In the genomic region with DNA sequence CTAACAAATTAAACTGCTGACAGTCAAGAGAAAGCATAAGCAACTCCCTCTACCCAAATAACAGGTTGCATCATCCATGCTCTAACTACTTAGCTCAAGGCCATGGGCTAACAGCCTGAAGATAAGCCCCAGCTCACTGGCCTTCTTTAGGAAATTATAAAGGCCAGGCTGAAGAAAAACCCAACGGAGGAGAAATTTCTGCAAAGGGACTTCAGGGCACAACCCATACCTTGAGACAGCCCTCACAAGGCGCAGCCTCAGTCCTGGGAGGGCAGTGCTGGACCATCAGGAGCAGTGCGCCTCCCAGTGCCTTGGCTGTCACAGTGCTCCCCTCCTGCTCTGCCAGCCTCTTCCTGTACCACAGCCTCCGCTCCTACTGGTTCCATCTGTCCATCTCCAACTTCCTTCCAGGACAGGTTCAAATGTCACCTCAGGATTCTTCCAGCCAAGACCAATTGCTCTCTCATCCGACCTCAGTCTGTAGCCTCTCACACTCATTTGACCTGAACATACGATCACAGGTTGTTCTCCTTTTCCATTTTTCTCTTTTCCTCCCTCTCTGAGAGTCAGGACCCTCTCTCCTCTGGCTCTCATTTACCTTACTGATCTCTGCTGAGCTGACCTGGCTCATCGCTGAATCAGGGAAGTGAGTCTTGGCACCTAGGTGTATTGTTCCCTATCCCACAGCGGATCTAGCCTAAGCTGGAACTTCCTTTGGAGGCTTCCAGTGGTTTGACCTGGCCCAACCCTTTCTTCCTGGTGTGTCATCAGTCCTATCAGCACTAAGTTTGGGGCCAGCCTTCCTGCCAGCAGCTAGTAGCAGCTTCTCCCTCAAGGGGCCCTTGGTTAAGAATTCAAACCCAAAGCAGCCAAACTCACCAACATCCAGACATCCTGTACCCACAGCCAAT, we compare ENCODE assay signal across 1 cellular context.
TF ChIP-seq lines count a peak whose summit lies in the region.

No MANE protein-coding gene starts in this region.

TF ChIP-seq in K562, 482 proteins besides CTCF, POLR2A, EP300 and RAD21 (continued from another document):
- no peak for TF ChIP-seq ZFX (CRISPR knock-in tag; IDR thresholded peaks at IDR 0.05)
- peak; percentile 76; the same call in 1 of the 2 replicates for TF ChIP-seq ZEB2 (IDR thresholded peaks at IDR 0.05)
- TF ChIP-seq, protein P1, sequence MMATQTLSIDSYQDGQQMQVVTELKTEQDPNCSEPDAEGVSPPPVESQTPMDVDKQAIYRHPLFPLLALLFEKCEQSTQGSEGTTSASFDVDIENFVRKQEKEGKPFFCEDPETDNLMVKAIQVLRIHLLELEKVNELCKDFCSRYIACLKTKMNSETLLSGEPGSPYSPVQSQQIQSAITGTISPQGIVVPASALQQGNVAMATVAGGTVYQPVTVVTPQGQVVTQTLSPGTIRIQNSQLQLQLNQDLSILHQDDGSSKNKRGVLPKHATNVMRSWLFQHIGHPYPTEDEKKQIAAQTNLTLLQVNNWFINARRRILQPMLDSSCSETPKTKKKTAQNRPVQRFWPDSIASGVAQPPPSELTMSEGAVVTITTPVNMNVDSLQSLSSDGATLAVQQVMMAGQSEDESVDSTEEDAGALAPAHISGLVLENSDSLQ (IDR thresholded peaks at IDR 0.05) = peak; percentile 60
- peak; percentile 15 for TF ChIP-seq NEUROD1 (IDR thresholded peaks at IDR 0.05; ENCODE audit: borderline replicate concordance, low read depth, low read length, partially characterized antibody)
- TF ChIP-seq BCOR (IDR thresholded peaks at IDR 0.05) = peak; percentile 34; the same call in 1 of the 2 replicates
- TF ChIP-seq ZNF263 (CRISPR knock-in tag; IDR thresholded peaks at IDR 0.05; ENCODE audit: borderline replicate concordance) = peak; percentile 74
- TF ChIP-seq NBN (IDR thresholded peaks at IDR 0.05; ENCODE audit: low read depth) = peak; percentile 51; the same call in 1 of the 2 replicates
- TF ChIP-seq, protein P2, sequence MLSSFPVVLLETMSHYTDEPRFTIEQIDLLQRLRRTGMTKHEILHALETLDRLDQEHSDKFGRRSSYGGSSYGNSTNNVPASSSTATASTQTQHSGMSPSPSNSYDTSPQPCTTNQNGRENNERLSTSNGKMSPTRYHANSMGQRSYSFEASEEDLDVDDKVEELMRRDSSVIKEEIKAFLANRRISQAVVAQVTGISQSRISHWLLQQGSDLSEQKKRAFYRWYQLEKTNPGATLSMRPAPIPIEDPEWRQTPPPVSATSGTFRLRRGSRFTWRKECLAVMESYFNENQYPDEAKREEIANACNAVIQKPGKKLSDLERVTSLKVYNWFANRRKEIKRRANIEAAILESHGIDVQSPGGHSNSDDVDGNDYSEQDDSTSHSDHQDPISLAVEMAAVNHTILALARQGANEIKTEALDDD (IDR thresholded peaks at IDR 0.05) = peak; percentile 71; the same call in 1 of the 2 replicates
- peak; percentile 38 for TF ChIP-seq LCOR (CRISPR knock-in tag; IDR thresholded peaks at IDR 0.05)
- 0 out of 2 replicates have a peak, but pooled peaks have one; percentile 6 for TF ChIP-seq SMAD4 (CRISPR knock-in tag; conservative IDR thresholded peaks at IDR 0.05)
- TF ChIP-seq, protein P3, sequence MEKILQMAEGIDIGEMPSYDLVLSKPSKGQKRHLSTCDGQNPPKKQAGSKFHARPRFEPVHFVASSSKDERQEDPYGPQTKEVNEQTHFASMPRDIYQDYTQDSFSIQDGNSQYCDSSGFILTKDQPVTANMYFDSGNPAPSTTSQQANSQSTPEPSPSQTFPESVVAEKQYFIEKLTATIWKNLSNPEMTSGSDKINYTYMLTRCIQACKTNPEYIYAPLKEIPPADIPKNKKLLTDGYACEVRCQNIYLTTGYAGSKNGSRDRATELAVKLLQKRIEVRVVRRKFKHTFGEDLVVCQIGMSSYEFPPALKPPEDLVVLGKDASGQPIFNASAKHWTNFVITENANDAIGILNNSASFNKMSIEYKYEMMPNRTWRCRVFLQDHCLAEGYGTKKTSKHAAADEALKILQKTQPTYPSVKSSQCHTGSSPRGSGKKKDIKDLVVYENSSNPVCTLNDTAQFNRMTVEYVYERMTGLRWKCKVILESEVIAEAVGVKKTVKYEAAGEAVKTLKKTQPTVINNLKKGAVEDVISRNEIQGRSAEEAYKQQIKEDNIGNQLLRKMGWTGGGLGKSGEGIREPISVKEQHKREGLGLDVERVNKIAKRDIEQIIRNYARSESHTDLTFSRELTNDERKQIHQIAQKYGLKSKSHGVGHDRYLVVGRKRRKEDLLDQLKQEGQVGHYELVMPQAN (IDR thresholded peaks at IDR 0.05; ENCODE audit: borderline replicate concordance) = 0 out of 2 replicates have a peak, but pooled peaks have one; percentile 26
- TF ChIP-seq SRSF3 (IDR thresholded peaks at IDR 0.05; ENCODE audit: insufficient read depth, low read length) = no peak
- TF ChIP-seq ETV1 (tag; conservative IDR thresholded peaks at IDR 0.05; ENCODE audit: low read depth) = peak; percentile 69
- peak; percentile 58; the same call in 1 of the 2 replicates for TF ChIP-seq ETV5 (CRISPR knock-in tag; IDR thresholded peaks at IDR 0.05; ENCODE audit: low read depth)
- TF ChIP-seq, protein P4, sequence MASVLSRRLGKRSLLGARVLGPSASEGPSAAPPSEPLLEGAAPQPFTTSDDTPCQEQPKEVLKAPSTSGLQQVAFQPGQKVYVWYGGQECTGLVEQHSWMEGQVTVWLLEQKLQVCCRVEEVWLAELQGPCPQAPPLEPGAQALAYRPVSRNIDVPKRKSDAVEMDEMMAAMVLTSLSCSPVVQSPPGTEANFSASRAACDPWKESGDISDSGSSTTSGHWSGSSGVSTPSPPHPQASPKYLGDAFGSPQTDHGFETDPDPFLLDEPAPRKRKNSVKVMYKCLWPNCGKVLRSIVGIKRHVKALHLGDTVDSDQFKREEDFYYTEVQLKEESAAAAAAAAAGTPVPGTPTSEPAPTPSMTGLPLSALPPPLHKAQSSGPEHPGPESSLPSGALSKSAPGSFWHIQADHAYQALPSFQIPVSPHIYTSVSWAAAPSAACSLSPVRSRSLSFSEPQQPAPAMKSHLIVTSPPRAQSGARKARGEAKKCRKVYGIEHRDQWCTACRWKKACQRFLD (CRISPR knock-in tag; IDR thresholded peaks at IDR 0.05) = 0 out of 2 replicates have a peak, but pooled peaks have one; percentile 68
- TF ChIP-seq ZC3H8 (IDR thresholded peaks at IDR 0.05) = peak; percentile 73; the same call in 1 of the 2 replicates
- TF ChIP-seq, protein P5, sequence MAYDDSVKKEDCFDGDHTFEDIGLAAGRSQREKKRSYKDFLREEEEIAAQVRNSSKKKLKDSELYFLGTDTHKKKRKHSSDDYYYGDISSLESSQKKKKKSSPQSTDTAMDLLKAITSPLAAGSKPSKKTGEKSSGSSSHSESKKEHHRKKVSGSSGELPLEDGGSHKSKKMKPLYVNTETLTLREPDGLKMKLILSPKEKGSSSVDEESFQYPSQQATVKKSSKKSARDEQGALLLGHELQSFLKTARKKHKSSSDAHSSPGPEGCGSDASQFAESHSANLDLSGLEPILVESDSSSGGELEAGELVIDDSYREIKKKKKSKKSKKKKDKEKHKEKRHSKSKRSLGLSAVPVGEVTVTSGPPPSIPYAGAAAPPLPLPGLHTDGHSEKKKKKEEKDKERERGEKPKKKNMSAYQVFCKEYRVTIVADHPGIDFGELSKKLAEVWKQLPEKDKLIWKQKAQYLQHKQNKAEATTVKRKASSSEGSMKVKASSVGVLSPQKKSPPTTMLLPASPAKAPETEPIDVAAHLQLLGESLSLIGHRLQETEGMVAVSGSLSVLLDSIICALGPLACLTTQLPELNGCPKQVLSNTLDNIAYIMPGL (CRISPR knock-in tag; IDR thresholded peaks at IDR 0.05) = no peak
- peak; percentile 10; the same call in 1 of the 2 replicates for TF ChIP-seq JUN (IDR thresholded peaks at IDR 0.05; ENCODE audit: borderline replicate concordance, low read depth, low read length)
- no peak for TF ChIP-seq JUN (CRISPR knock-in tag; IDR thresholded peaks at IDR 0.05; ENCODE audit: borderline replicate concordance)
- TF ChIP-seq RBBP5 (IDR thresholded peaks at IDR 0.05; ENCODE audit: borderline replicate concordance, insufficient read depth, low read length, poor library complexity, severe bottlenecking) = peak; percentile 27
- TF ChIP-seq, protein P6, sequence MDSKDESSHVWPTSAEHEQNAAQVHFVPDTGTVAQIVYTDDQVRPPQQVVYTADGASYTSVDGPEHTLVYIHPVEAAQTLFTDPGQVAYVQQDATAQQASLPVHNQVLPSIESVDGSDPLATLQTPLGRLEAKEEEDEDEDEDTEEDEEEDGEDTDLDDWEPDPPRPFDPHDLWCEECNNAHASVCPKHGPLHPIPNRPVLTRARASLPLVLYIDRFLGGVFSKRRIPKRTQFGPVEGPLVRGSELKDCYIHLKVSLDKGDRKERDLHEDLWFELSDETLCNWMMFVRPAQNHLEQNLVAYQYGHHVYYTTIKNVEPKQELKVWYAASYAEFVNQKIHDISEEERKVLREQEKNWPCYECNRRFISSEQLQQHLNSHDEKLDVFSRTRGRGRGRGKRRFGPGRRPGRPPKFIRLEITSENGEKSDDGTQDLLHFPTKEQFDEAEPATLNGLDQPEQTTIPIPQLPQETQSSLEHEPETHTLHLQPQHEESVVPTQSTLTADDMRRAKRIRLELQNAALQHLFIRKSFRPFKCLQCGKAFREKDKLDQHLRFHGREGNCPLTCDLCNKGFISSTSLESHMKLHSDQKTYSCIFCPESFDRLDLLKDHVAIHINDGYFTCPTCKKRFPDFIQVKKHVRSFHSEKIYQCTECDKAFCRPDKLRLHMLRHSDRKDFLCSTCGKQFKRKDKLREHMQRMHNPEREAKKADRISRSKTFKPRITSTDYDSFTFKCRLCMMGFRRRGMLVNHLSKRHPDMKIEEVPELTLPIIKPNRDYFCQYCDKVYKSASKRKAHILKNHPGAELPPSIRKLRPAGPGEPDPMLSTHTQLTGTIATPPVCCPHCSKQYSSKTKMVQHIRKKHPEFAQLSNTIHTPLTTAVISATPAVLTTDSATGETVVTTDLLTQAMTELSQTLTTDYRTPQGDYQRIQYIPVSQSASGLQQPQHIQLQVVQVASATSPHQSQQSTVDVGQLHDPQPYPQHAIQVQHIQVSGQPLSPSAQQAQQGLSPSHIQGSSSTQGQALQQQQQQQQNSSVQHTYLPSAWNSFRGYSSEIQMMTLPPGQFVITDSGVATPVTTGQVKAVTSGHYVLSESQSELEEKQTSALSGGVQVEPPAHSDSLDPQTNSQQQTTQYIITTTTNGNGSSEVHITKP (IDR thresholded peaks at IDR 0.05; ENCODE audit: partially characterized antibody) = peak; percentile 84
- no peak for TF ChIP-seq ZFP30 (CRISPR knock-in tag; IDR thresholded peaks at IDR 0.05; ENCODE audit: borderline replicate concordance)
- no peak for TF ChIP-seq RFX7 (CRISPR knock-in tag; IDR thresholded peaks at IDR 0.05)
- peak; percentile 40; the same call in 1 of the 2 replicates for TF ChIP-seq LARP7 (IDR thresholded peaks at IDR 0.05)
- TF ChIP-seq, protein P7, sequence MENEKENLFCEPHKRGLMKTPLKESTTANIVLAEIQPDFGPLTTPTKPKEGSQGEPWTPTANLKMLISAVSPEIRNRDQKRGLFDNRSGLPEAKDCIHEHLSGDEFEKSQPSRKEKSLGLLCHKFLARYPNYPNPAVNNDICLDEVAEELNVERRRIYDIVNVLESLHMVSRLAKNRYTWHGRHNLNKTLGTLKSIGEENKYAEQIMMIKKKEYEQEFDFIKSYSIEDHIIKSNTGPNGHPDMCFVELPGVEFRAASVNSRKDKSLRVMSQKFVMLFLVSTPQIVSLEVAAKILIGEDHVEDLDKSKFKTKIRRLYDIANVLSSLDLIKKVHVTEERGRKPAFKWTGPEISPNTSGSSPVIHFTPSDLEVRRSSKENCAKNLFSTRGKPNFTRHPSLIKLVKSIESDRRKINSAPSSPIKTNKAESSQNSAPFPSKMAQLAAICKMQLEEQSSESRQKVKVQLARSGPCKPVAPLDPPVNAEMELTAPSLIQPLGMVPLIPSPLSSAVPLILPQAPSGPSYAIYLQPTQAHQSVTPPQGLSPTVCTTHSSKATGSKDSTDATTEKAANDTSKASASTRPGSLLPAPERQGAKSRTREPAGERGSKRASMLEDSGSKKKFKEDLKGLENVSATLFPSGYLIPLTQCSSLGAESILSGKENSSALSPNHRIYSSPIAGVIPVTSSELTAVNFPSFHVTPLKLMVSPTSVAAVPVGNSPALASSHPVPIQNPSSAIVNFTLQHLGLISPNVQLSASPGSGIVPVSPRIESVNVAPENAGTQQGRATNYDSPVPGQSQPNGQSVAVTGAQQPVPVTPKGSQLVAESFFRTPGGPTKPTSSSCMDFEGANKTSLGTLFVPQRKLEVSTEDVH (IDR thresholded peaks at IDR 0.05; ENCODE audit: low read depth, partially characterized antibody) = peak; percentile 50
